ENCODE assay signal across 8 cellular contexts in genomic region chr6:139539852-139540251, GRCh38.
DNase-seq lines count a peak whose midpoint lies in the region; ATAC-seq and TF ChIP-seq lines count a peak whose summit lies in the region.

No MANE protein-coding gene starts in this region.

- H3K4me1 ChIP-seq in heart left ventricle = peaks cover 0 to 22% (median under 1%) of the 10 kb centered on the region in 12 donors

- no peaks in the 10 kb centered on the region for H3K27me3 Mint-ChIP-seq in activated naive CD4-positive, alpha-beta T cell treated with anti-CD3 and anti-CD28 coated beads, Interleukin-2, amount 10 ng/mL, durations not matched to agents 7 days and 5 days
- no peaks in the 10 kb centered on the region for H3K27me3 Mint-ChIP-seq in activated naive CD4-positive, alpha-beta T cell treated with anti-CD3 and anti-CD28 coated beads for 36 hours (ENCODE audit: low read depth)
- no peaks in the 10 kb centered on the region for H3K27me3 Mint-ChIP-seq in T-helper 17 cell

- H3K9me3 ChIP-seq in T-helper 17 cell (ENCODE audit: control insufficient read depth, low read length, poor library complexity, severe bottlenecking) (no peaks in the 10 kb centered on the region), heart left ventricle (no peaks in the 10 kb centered on the region)

- ATAC-seq in T-helper 17 cell (no peak), heart left ventricle (peak; percentile 36 to 97 (median 84)), HG03135 (IDR thresholded peaks at IDR 0.05; ENCODE audit: unreplicated experiment) (no peak), HG02970 (IDR thresholded peaks at IDR 0.05; ENCODE audit: low FRiP score, unreplicated experiment) (no peak), GM21381 (IDR thresholded peaks at IDR 0.05; ENCODE audit: unreplicated experiment) (no peak)

- TF ChIP-seq POLR2A in heart left ventricle (IDR thresholded peaks at IDR 0.05) = no peak

- peaks cover 3% of the 10 kb centered on the region for H3K36me3 Mint-ChIP-seq in activated naive CD4-positive, alpha-beta T cell treated with anti-CD3 and anti-CD28 coated beads, Interleukin-2, amount 10 ng/mL, durations not matched to agents 7 days and 5 days
- no peaks in the 10 kb centered on the region for H3K36me3 Mint-ChIP-seq in activated naive CD4-positive, alpha-beta T cell treated with anti-CD3 and anti-CD28 coated beads for 36 hours (ENCODE audit: low read depth)
- H3K36me3 Mint-ChIP-seq in T-helper 17 cell (ENCODE audit: low read depth) = no peaks in the 10 kb centered on the region

- intact Hi-C loops in activated naive CD4-positive, alpha-beta T cell treated with anti-CD3 and anti-CD28 coated beads for 36 hours (cut with micrococcal nuclease) = loop anchor here (1.0 to 10.0 kb wide), 4 partner anchors 20 to 425 kb away; partner anchors contain the start of gene CITED2
- intact Hi-C loops in heart left ventricle (cut with DNase I) = no loop called here

- CTCF ChIA-PET in activated naive CD4-positive, alpha-beta T cell treated with anti-CD3 and anti-CD28 coated beads, Interleukin-2, amount 10 ng/mL, durations not matched to agents 7 days and 5 days (lab: Charles Lee) = interaction anchor here (0.6 kb wide), 1 partner anchor 169 kb away, joined by 3 read pairs; no protein-coding TSS in a partner anchor
- CTCF ChIA-PET in activated naive CD4-positive, alpha-beta T cell treated with anti-CD3 and anti-CD28 coated beads for 36 hours (lab: Charles Lee) = no interaction called here

- H3K4me3 Mint-ChIP-seq in activated naive CD4-positive, alpha-beta T cell treated with anti-CD3 and anti-CD28 coated beads, Interleukin-2, amount 10 ng/mL, durations not matched to agents 7 days and 5 days = no peak overlapping the region
- no peak overlapping the region for H3K4me3 Mint-ChIP-seq in activated naive CD4-positive, alpha-beta T cell treated with anti-CD3 and anti-CD28 coated beads for 36 hours
- H3K4me3 Mint-ChIP-seq in T-helper 17 cell = peak overlapping the region; percentile 58

- H3K27me3 ChIP-seq in heart left ventricle = no peaks in the 10 kb centered on the region

- no peaks in the 10 kb centered on the region for H3K9me3 Mint-ChIP-seq in activated naive CD4-positive, alpha-beta T cell treated with anti-CD3 and anti-CD28 coated beads, Interleukin-2, amount 10 ng/mL, durations not matched to agents 7 days and 5 days
- no peaks in the 10 kb centered on the region for H3K9me3 Mint-ChIP-seq in activated naive CD4-positive, alpha-beta T cell treated with anti-CD3 and anti-CD28 coated beads for 36 hours

- no peak for TF ChIP-seq CTCF in heart left ventricle (IDR thresholded peaks at IDR 0.05)

- H3K4me3 ChIP-seq in heart left ventricle = no peak overlapping the region

- H3K27ac ChIP-seq in heart left ventricle = peak overlapping the region in 1 of 12 donors; percentile 71

- no peak for DNase-seq in activated naive CD4-positive, alpha-beta T cell treated with anti-CD3 and anti-CD28 coated beads, Interleukin-2, amount 10 ng/mL, durations not matched to agents 7 days and 5 days
- DNase-seq in activated naive CD4-positive, alpha-beta T cell treated with anti-CD3 and anti-CD28 coated beads for 36 hours = no peak
- DNase-seq in T-helper 17 cell (no peak), heart left ventricle (peak; percentile 21 to 68 (median 61)), stromal cell of bone marrow (ENCODE audit: low read depth) (peak; percentile 67)

- peaks cover 32% of the 10 kb centered on the region for H3K4me1 Mint-ChIP-seq in activated naive CD4-positive, alpha-beta T cell treated with anti-CD3 and anti-CD28 coated beads, Interleukin-2, amount 10 ng/mL, durations not matched to agents 7 days and 5 days
- peaks cover 13% of the 10 kb centered on the region for H3K4me1 Mint-ChIP-seq in activated naive CD4-positive, alpha-beta T cell treated with anti-CD3 and anti-CD28 coated beads for 36 hours (ENCODE audit: low read depth)
- H3K4me1 Mint-ChIP-seq in T-helper 17 cell = peaks cover 43% of the 10 kb centered on the region

- H3K36me3 ChIP-seq in heart left ventricle = no peaks in the 10 kb centered on the region

- peak overlapping the region; percentile 86 for H3K27ac Mint-ChIP-seq in activated naive CD4-positive, alpha-beta T cell treated with anti-CD3 and anti-CD28 coated beads, Interleukin-2, amount 10 ng/mL, durations not matched to agents 7 days and 5 days
- H3K27ac Mint-ChIP-seq in activated naive CD4-positive, alpha-beta T cell treated with anti-CD3 and anti-CD28 coated beads for 36 hours = no peak overlapping the region
- peak overlapping the region; percentile 91 for H3K27ac Mint-ChIP-seq in T-helper 17 cell

- 59 to 70% (median 65%) methylated on average over 12 of the region's 12 CpGs for WGBS in heart left ventricle, 4 donors

Comparison
In these comparisons a context has a peak if more than half of its experiments do, and no peak if none do; other contexts are left out.
1. DNase-seq: peak in heart left ventricle (5 of 5) and stromal cell of bone marrow (single experiment); none in activated naive CD4-positive, alpha-beta T cell treated with anti-CD3 and anti-CD28 coated beads, Interleukin-2, amount 10 ng/mL, durations not matched to agents 7 days and 5 days (single experiment), activated naive CD4-positive, alpha-beta T cell treated with anti-CD3 and anti-CD28 coated beads for 36 hours (single experiment) and T-helper 17 cell (0 of 3).
2. ATAC-seq: peak in heart left ventricle (4 of 4); none in T-helper 17 cell (single experiment), HG03135 (single experiment), HG02970 (single experiment) and GM21381 (single experiment).